In genomic region chr14:25909361-25909760, GRCh38 we compare ENCODE assay signal across 15 cellular contexts.
"Had no signal": no experiment of that assay in that cellular context is flagged by ENCODE, and none has a peak within 500 bp of the region (broad histone marks: within the 10 kb centered on the region; RNA-seq: fewer than 3 reads in every experiment).

No MANE protein-coding gene starts in this region.

- H3K9ac ChIP-seq: parathyroid adenoma had no signal

- ATAC-seq: left ventricle myocardium superior; mucosa of descending colon; naive thymus-derived CD4-positive, alpha-beta T cell; stimulated activated effector memory CD8-positive, alpha-beta T cell treated with anti-CD3 and anti-CD28 coated beads, Interleukin-12 subunit alpha, Interleukin-12 subunit beta, amount 100 ng/mL, for 72 hours had no signal

- H3K4me3 ChIP-seq: mucosa of descending colon had no signal

- H3K4me1 ChIP-seq: parathyroid adenoma had no signal

- H3K9me3 ChIP-seq: mucosa of descending colon, neutrophil had no signal

- DNase-seq: activated CD4-positive, alpha-beta T cell treated with anti-CD3 and anti-CD28 coated beads, Interleukin-2, amount 10 ng/mL, durations not matched to agents 7 days and 5 days; activated CD8-positive, alpha-beta memory T cell treated with anti-CD3 and anti-CD28 coated beads for 24 hours; activated gamma-delta T cell treated with Interleukin-2 at 50 U/mL for 16 hours; brain microvascular endothelial cell; cortex of kidney; effector CD4-positive, alpha-beta T cell; foreskin melanocyte; kidney glomerular epithelial cell; left ventricle myocardium superior; mucosa of descending colon; naive thymus-derived CD4-positive, alpha-beta T cell; stimulated activated CD4-positive, alpha-beta T cell treated with anti-CD3 and anti-CD28 coated beads, Interleukin-1b, Interleukin-23, amount 100 ng/mL, for 48 hours had no signal

- H2AFZ ChIP-seq: parathyroid adenoma had no signal

- H3K79me2 ChIP-seq: parathyroid adenoma had no signal

- H3K36me3 ChIP-seq: brain microvascular endothelial cell, neutrophil had no signal

- H3K27me3 ChIP-seq: brain microvascular endothelial cell, neutrophil had no signal

- H3K27ac ChIP-seq: brain microvascular endothelial cell, neutrophil, parathyroid adenoma had no signal
